8 cellular contexts compared by ENCODE assay signal in the genomic region with DNA sequence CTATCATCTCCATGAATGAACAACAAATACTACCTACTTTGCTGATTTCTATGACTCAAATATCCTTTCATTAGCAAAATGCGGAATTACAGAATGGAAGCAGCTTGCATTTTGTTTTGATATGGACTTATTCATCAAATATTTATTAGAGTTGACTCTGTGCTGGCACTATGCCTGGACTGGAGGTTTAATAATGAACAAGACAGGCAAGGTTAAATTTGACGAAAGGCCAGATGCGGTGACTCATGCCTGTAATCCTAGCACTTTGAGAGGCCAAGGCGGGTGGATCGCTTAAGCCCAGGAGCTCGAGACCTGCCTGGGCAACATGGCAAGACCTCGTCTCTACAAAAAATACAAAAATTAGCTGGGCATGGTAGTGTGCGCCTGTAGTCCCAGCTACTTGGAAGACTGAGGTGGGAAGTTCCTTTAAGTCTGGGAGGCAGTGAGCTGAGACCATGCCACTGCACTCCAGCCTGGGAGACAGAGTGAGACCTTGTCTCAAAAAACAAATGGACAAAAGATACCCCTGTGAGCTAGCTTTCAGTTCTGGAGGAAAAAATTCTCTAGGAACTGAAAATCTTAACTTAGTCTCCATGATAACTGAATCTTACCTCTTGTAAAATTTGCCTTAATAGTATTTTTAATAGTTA. TPM values are rescaled to one million over a fixed set of nuclear protein-coding genes. Genes with fewer than 3 reads are reported as not detected.
DNase-seq lines count a peak whose midpoint lies in the region; ATAC-seq, FAIRE-seq and TF ChIP-seq lines count a peak whose summit lies in the region.

No MANE protein-coding gene starts in this region.

- CTCF ChIA-PET in activated CD8-positive, alpha-beta memory T cell treated with anti-CD3 and anti-CD28 coated beads, Interleukin-2, amount 10 ng/mL, durations not matched to agents 7 days and 5 days (lab: Charles Lee), result no interaction called here

- no peaks in the 10 kb centered on the region for H3K36me3 ChIP-seq in tibial artery

- no peaks in the 10 kb centered on the region for H3K36me3 Mint-ChIP-seq in activated CD8-positive, alpha-beta memory T cell treated with anti-CD3 and anti-CD28 coated beads, Interleukin-2, amount 10 ng/mL, durations not matched to agents 7 days and 5 days

- no peaks in the 10 kb centered on the region for H3K9me3 ChIP-seq in tibial artery

- H3K4me3 ChIP-seq in AG09309 (ENCODE audit: control insufficient read depth, low read depth, low read length) (no peak overlapping the region), tibial artery (no peak overlapping the region)

- no peaks in the 10 kb centered on the region for H3K4me1 ChIP-seq in tibial artery

- no peak overlapping the region for H3K4me3 Mint-ChIP-seq in activated CD8-positive, alpha-beta memory T cell treated with anti-CD3 and anti-CD28 coated beads, Interleukin-2, amount 10 ng/mL, durations not matched to agents 7 days and 5 days

- H3K27ac Mint-ChIP-seq in activated CD8-positive, alpha-beta memory T cell treated with anti-CD3 and anti-CD28 coated beads, Interleukin-2, amount 10 ng/mL, durations not matched to agents 7 days and 5 days, result no peak overlapping the region

- TF ChIP-seq CTCF in AG09309 (IDR thresholded peaks at IDR 0.05; ENCODE audit: control insufficient read depth, insufficient read depth, low read depth, low read length, missing control alignments) (no peak), tibial artery (IDR thresholded peaks at IDR 0.05) (no peak)

- peaks cover under 1% of the 10 kb centered on the region for H3K4me1 Mint-ChIP-seq in activated CD8-positive, alpha-beta memory T cell treated with anti-CD3 and anti-CD28 coated beads, Interleukin-2, amount 10 ng/mL, durations not matched to agents 7 days and 5 days

- ATAC-seq in left lobe of liver (peak; percentile 71), HG03432 (IDR thresholded peaks at IDR 0.05; ENCODE audit: unreplicated experiment) (no peak)
- no peak for ATAC-seq in activated CD8-positive, alpha-beta memory T cell treated with anti-CD3 and anti-CD28 coated beads, Interleukin-2, amount 10 ng/mL, durations not matched to agents 7 days and 5 days

- DNase-seq in AG09309 (ENCODE audit: low read depth), result peak; percentile 28
- DNase-seq in HTR-8/SVneo (ENCODE audit: insufficient read length, low spot score), result peak; percentile 53
- DNase-seq in astrocyte of the hippocampus (ENCODE audit: low read depth, low spot score), result peak; percentile 90
- peak; percentile 81 for DNase-seq in left lobe of liver (ENCODE audit: low spot score)
- DNase-seq in activated CD8-positive, alpha-beta memory T cell treated with anti-CD3 and anti-CD28 coated beads, Interleukin-2, amount 10 ng/mL, durations not matched to agents 7 days and 5 days, result no peak
- no peak for DNase-seq in tibial artery
- DNase-seq in cerebellar nuclear complex (lab: John Stamatoyannopoulos, UW), result no peak

- H3K9me3 Mint-ChIP-seq in activated CD8-positive, alpha-beta memory T cell treated with anti-CD3 and anti-CD28 coated beads, Interleukin-2, amount 10 ng/mL, durations not matched to agents 7 days and 5 days (ENCODE audit: low read depth), result no peaks in the 10 kb centered on the region

- intact Hi-C loops in tibial artery (cut with DNase I; ENCODE audit: low total_unique reads), result no loop called here

- peaks cover 2% of the 10 kb centered on the region for H3K27me3 Mint-ChIP-seq in activated CD8-positive, alpha-beta memory T cell treated with anti-CD3 and anti-CD28 coated beads, Interleukin-2, amount 10 ng/mL, durations not matched to agents 7 days and 5 days

- no peak for FAIRE-seq in HTR-8/SVneo (lab: Jason Lieb, UNC)

- no peak overlapping the region for H3K27ac ChIP-seq in tibial artery

- no peaks in the 10 kb centered on the region for H3K27me3 ChIP-seq in tibial artery

RNA-seq across cellular contexts. Expression of a gene that starts 29.3 kb away (rescaled TPM):
- total RNA-seq in left lobe of liver, result 595 TPM
- 100 to 1,000 TPM; 190 to 265 TPM for total RNA-seq in activated CD8-positive, alpha-beta memory T cell treated with anti-CD3 and anti-CD28 coated beads, Interleukin-2, amount 10 ng/mL, durations not matched to agents 7 days and 5 days

Comparison
In these comparisons a context has a peak if more than half of its experiments do, and no peak if none do; other contexts are left out.
1. DNase-seq: peak in AG09309 (single experiment), HTR-8/SVneo (single experiment), astrocyte of the hippocampus (single experiment) and left lobe of liver (single experiment); none in activated CD8-positive, alpha-beta memory T cell treated with anti-CD3 and anti-CD28 coated beads, Interleukin-2, amount 10 ng/mL, durations not matched to agents 7 days and 5 days (single experiment), tibial artery (0 of 2) and cerebellar nuclear complex (0 of 2).